In the genomic region with DNA sequence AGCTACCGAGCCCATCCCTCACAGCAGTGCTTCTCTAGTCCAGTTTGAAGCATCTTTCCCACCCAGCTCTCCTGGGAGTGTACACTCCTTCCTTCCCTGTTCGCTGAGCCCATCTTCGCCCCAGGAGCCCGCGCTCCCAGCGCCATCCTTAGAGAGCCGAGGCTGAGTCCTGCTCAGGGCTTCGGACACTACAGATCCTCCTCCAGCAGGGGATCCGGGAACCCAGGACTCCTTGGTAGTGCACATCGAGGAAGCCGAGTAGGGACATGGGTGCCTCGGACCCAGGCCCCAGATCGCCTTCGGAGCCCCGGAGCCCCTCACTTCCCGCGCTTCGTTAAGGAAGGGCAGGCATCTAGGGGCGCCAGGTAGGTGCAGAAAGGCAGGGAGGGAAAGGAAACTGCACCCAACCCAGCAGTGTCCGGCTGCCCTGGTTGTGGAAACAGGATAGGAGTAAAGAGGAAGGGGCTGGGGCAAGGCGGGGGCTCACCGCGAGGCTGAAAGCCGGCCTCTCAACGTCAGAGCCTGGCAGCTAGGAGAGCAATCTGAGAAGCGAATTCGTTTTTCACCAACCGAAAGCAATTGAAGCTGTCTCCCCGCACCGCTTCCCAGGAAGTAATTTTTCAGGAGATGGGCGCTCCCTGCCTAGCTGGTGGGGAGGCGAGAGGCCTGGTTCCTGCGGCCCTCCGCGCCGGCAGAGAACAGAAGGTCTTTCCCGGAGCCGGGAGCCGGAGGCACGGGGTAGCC, we compare ENCODE assay signal across 1 cellular context.
A peak's percentile ranks its signal among the peaks of the same experiment; 100 is the strongest.
TF ChIP-seq lines count a peak whose summit lies in the region.

No MANE protein-coding gene starts in this region.

TF ChIP-seq in GM12878, 131 proteins besides CTCF, POLR2A, EP300 and RAD21:
- TF ChIP-seq SMC3 (IDR thresholded peaks at IDR 0.05; ENCODE audit: borderline replicate concordance, low read length) (no peak), IKZF1 (conservative IDR thresholded peaks at IDR 0.05) (peak; percentile 31; the same call in 1 of the 2 replicates), SUZ12 (IDR thresholded peaks at IDR 0.05; ENCODE audit: unreplicated experiment) (peak; percentile 21)
